In the genomic region with DNA sequence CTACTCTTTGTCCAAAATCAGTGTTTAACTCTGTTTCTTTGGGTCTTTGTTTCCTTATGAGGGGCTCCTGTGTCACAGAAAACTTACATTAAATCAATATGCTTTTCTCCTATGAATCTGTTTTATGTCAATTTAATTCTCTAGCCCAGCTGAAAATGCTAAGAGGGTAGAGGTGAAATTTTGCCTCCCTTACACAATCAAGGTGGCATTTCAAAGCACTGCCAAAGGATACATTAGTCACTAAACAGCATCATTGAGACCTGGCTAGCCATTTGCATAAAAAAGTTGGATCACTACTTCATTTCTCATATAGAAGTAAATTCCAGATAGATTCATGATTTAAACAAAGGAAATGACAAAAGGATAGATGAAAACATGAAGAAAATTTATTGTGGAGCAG, we compare ENCODE assay signal across 25 cellular contexts. TPM values are rescaled to one million over a fixed set of nuclear protein-coding genes. Genes with fewer than 3 reads are reported as not detected.
DNase-seq lines count a peak whose midpoint lies in the region; ATAC-seq and TF ChIP-seq lines count a peak whose summit lies in the region.
"Had no signal": no experiment of that assay in that cellular context is flagged by ENCODE, and none has a peak within 500 bp of the region (broad histone marks: within the 10 kb centered on the region; RNA-seq: fewer than 3 reads in every experiment).

No MANE protein-coding gene starts in this region.

- TF ChIP-seq CTCF in GM12865 (IDR thresholded peaks at IDR 0.05; ENCODE audit: insufficient read depth, low read depth, low read length, missing control alignments): no peak
- no peak for TF ChIP-seq CTCF in OCI-LY7 (conservative IDR thresholded peaks at IDR 0.05; ENCODE audit: low read length)
- no peak for TF ChIP-seq CTCF in nephron (IDR thresholded peaks at IDR 0.05; ENCODE audit: unreplicated experiment in 3 of 3)

- H3K4me1 ChIP-seq in BLaER1 treated with 17β-estradiol and CSF1 and Interleukin-3, amounts not matched to agents 10 nM and 100 nM: peaks cover 72 to 100% (median 96%) of the 10 kb centered on the region in 10 experiments
- H3K4me1 ChIP-seq in OCI-LY7 (ENCODE audit: insufficient read depth, low read length, poor library complexity, severe bottlenecking): peaks cover 97% of the 10 kb centered on the region

- peak overlapping the region in 9 of 11 experiments; percentile 6 to 91 (median 84); a peak in 17 of 22 replicates for H3K27ac ChIP-seq in BLaER1 treated with 17β-estradiol and CSF1 and Interleukin-3, amounts not matched to agents 10 nM and 100 nM
- H3K27ac ChIP-seq in OCI-LY7 (ENCODE audit: low read depth, low read length, poor library complexity, severe bottlenecking): peak overlapping the region; percentile 100
- H3K27ac ChIP-seq: GM23248, HL-60, PC-9 had no signal

- ATAC-seq in GM19452 (IDR thresholded peaks at IDR 0.05; ENCODE audit: unreplicated experiment): no peak

- peaks cover 28% of the 10 kb centered on the region for H3K27me3 Mint-ChIP-seq in nephron (ENCODE audit: low read depth)
- peaks cover 21% of the 10 kb centered on the region for H3K27me3 Mint-ChIP-seq in activated CD4-positive, alpha-beta T cell treated with anti-CD3 and anti-CD28 coated beads, Interleukin-2, amount 10 ng/mL, durations not matched to agents 7 days and 5 days

- intact Hi-C loops in OCI-LY7 (cut with micrococcal nuclease; ENCODE audit: unreplicated experiment): loop anchor here (5.0 kb wide), 1 partner anchor 74 kb away; no protein-coding TSS in a partner anchor

- no peaks in the 10 kb centered on the region; a peak in 1 of 22 replicates for H3K9me3 ChIP-seq in BLaER1 treated with 17β-estradiol and CSF1 and Interleukin-3, amounts not matched to agents 10 nM and 100 nM (replicated peaks in 1 of 11)
- no peaks in the 10 kb centered on the region for H3K9me3 ChIP-seq in OCI-LY7 (ENCODE audit: low read length)
- H3K9me3 ChIP-seq: SK-N-SH had no signal

- H3K9ac ChIP-seq in BLaER1 treated with 17β-estradiol and CSF1 and Interleukin-3, amounts not matched to agents 10 nM and 100 nM: peak overlapping the region in 8 of 11 experiments; percentile 31 to 77 (median 67); a peak in 14 of 22 replicates
- H3K9ac ChIP-seq: GM23248, SK-N-SH had no signal

- H3K27me3 ChIP-seq in BLaER1 treated with 17β-estradiol and CSF1 and Interleukin-3, amounts not matched to agents 10 nM and 100 nM: no peaks in the 10 kb centered on the region

- no peaks in the 10 kb centered on the region for H3K79me2 ChIP-seq in OCI-LY7 (ENCODE audit: insufficient read depth, low read depth, low read length)

- BruUV-seq in OCI-LY7 (replicated peaks; lab: Mats Ljungman, UMichigan): no TSS peak

- H3K4me3 ChIP-seq in BLaER1 treated with 17β-estradiol and CSF1 and Interleukin-3, amounts not matched to agents 10 nM and 100 nM: peak overlapping the region in 2 of 10 experiments; percentile 16 to 36; a peak in 5 of 20 replicates
- H3K4me3 ChIP-seq in GM12865 (ENCODE audit: low read depth, low read length) (peak overlapping the region; percentile 34), OCI-LY7 (ENCODE audit: low read depth, low read length, poor library complexity, severe bottlenecking) (peak overlapping the region; percentile 49)
- H3K4me3 ChIP-seq: GM23248, PC-9 had no signal

- no peak for DNase-seq in GM12865 (ENCODE audit: low read depth)
- peak; percentile 48 for DNase-seq in OCI-LY7 (ENCODE audit: low spot score)
- DNase-seq in NCI-H2171 (lab: John Stamatoyannopoulos, UW): no peak
- DNase-seq in activated CD4-positive, alpha-beta T cell treated with anti-CD3 and anti-CD28 coated beads, Interleukin-2, amount 10 ng/mL, durations not matched to agents 7 days and 5 days: no peak
- DNase-seq: CD4-positive, alpha-beta memory T cell; DMS153; GDM1; GM23248; H9; KBM-7; MV-4-11; NCI-H1694; NCI-H2081 treated with DMSO at 0.1 percent for 48 hours; NCI-H446 treated with DMSO at 0.1 percent for 48 hours; NCI-H526 treated with DMSO at 0.1 percent for 48 hours; PC-9; RPMI8226; SHP77 treated with DMSO at 0.1 percent for 48 hours; SK-N-SH had no signal

- H3K9me2 ChIP-seq in OCI-LY7 (ENCODE audit: insufficient read depth, low read length): no peaks in the 10 kb centered on the region
- H3K9me2 ChIP-seq: SK-N-SH had no signal

- H3K9me3 Mint-ChIP-seq in nephron: peaks cover 3% of the 10 kb centered on the region
- H3K9me3 Mint-ChIP-seq in activated CD4-positive, alpha-beta T cell treated with anti-CD3 and anti-CD28 coated beads, Interleukin-2, amount 10 ng/mL, durations not matched to agents 7 days and 5 days: no peaks in the 10 kb centered on the region

- CTCF ChIA-PET in OCI-LY7 (lab: Charles Lee; ENCODE audit: unreplicated experiment): interaction anchor here (1.9 kb wide), 1 partner anchor 33 kb away, joined by 9 read pairs; no protein-coding TSS in a partner anchor
- CTCF ChIA-PET in activated CD4-positive, alpha-beta T cell treated with anti-CD3 and anti-CD28 coated beads, Interleukin-2, amount 10 ng/mL, durations not matched to agents 7 days and 5 days (lab: Charles Lee): no interaction called here

- POLR2A ChIA-PET in OCI-LY7 (lab: Charles Lee): interaction anchor here (1.3 to 12.5 kb wide), 6 partner anchors 12 to 46 kb away, joined by 5 to 235 read pairs (median 14); no protein-coding TSS in a partner anchor
- POLR2A ChIA-PET in activated CD4-positive, alpha-beta T cell treated with anti-CD3 and anti-CD28 coated beads, Interleukin-2, amount 10 ng/mL, durations not matched to agents 7 days and 5 days (lab: Charles Lee): no interaction called here

- peak overlapping the region; percentile 44; the same call in 1 of the 2 replicates for H2AFZ ChIP-seq in OCI-LY7 (ENCODE audit: low read length)
- H2AFZ ChIP-seq: GM23248, PC-9 had no signal

- H3K36me3 ChIP-seq in BLaER1 treated with 17β-estradiol and CSF1 and Interleukin-3, amounts not matched to agents 10 nM and 100 nM: no peaks in the 10 kb centered on the region
- H3K36me3 ChIP-seq in OCI-LY7 (ENCODE audit: insufficient read depth, low read length): peaks cover 12% of the 10 kb centered on the region

- no peak overlapping the region for H3K4me3 Mint-ChIP-seq in nephron
- H3K4me3 Mint-ChIP-seq in activated CD4-positive, alpha-beta T cell treated with anti-CD3 and anti-CD28 coated beads, Interleukin-2, amount 10 ng/mL, durations not matched to agents 7 days and 5 days: no peak overlapping the region
- H3K4me3 Mint-ChIP-seq: CD4-positive, alpha-beta memory T cell; H9 had no signal

- H3K4me1 Mint-ChIP-seq in nephron: peaks cover 24% of the 10 kb centered on the region
- H3K4me1 Mint-ChIP-seq in activated CD4-positive, alpha-beta T cell treated with anti-CD3 and anti-CD28 coated beads, Interleukin-2, amount 10 ng/mL, durations not matched to agents 7 days and 5 days: no peaks in the 10 kb centered on the region
- H3K4me1 Mint-ChIP-seq: CD4-positive, alpha-beta memory T cell had no signal

- peak overlapping the region in 2 of 3 experiments; percentile 56 for H3K27ac Mint-ChIP-seq in nephron
- no peak overlapping the region for H3K27ac Mint-ChIP-seq in activated CD4-positive, alpha-beta T cell treated with anti-CD3 and anti-CD28 coated beads, Interleukin-2, amount 10 ng/mL, durations not matched to agents 7 days and 5 days
- H3K27ac Mint-ChIP-seq: CD4-positive, alpha-beta memory T cell; H9 had no signal

- H4K20me1 ChIP-seq in BLaER1 treated with 17β-estradiol and CSF1 and Interleukin-3, amounts not matched to agents 10 nM and 100 nM: no peaks in the 10 kb centered on the region
- H4K20me1 ChIP-seq in OCI-LY7 (ENCODE audit: insufficient read depth, low read length): no peaks in the 10 kb centered on the region

- H3K36me3 Mint-ChIP-seq in nephron (ENCODE audit: low read depth): no peaks in the 10 kb centered on the region
- H3K36me3 Mint-ChIP-seq in activated CD4-positive, alpha-beta T cell treated with anti-CD3 and anti-CD28 coated beads, Interleukin-2, amount 10 ng/mL, durations not matched to agents 7 days and 5 days (ENCODE audit: low read depth): no peaks in the 10 kb centered on the region
- H3K36me3 Mint-ChIP-seq: CD4-positive, alpha-beta memory T cell had no signal

- H3K4me2 ChIP-seq in BLaER1 treated with 17β-estradiol and CSF1 and Interleukin-3, amounts not matched to agents 10 nM and 100 nM: peak overlapping the region; percentile 46 to 93 (median 82); a peak in 21 of 22 replicates
- peak overlapping the region; percentile 73 for H3K4me2 ChIP-seq in OCI-LY7 (ENCODE audit: low read length)
- H3K4me2 ChIP-seq: PC-9, SK-N-SH had no signal

RNA-seq across cellular contexts. Expression of a gene that starts 12.1 kb away (rescaled TPM):
- total RNA-seq in OCI-LY7 (2014; rRNA removed; shearing (Covaris generic)): 75.2 and 83.2 TPM in 2 replicates
- total RNA-seq in OCI-LY7 (2022): 5.6 and 5.7 TPM in 2 replicates
- total RNA-seq in activated CD4-positive, alpha-beta T cell treated with anti-CD3 and anti-CD28 coated beads, Interleukin-2, amount 10 ng/mL, durations not matched to agents 7 days and 5 days: not detected
- total RNA-seq: CD4-positive, alpha-beta memory T cell; GM23248; HT-29; PC-9 had no signal

RNA-seq across cellular contexts. Expression of a gene that starts 15.6 kb away (rescaled TPM):
- 1,441 and 1,586 TPM in 2 replicates for total RNA-seq in OCI-LY7 (2014; rRNA removed; shearing (Covaris generic))
- 574 and 673 TPM in 2 replicates for total RNA-seq in OCI-LY7 (2022)
- not detected for total RNA-seq in activated CD4-positive, alpha-beta T cell treated with anti-CD3 and anti-CD28 coated beads, Interleukin-2, amount 10 ng/mL, durations not matched to agents 7 days and 5 days
- total RNA-seq: A673; CD4-positive, alpha-beta memory T cell; GM23248; H9; HT-29; PC-9 had no signal

Comparison
In these comparisons a context has a peak if more than half of its experiments do, and no peak if none do; other contexts are left out.
1. RNA of a gene that starts 12.1 kb away (total RNA-seq): 5.6 to 83.2 TPM in OCI-LY7; not detected in activated CD4-positive, alpha-beta T cell treated with anti-CD3 and anti-CD28 coated beads, Interleukin-2, amount 10 ng/mL, durations not matched to agents 7 days and 5 days; every median in the first group is over 4 times any median in the second.
2. RNA of a gene that starts 15.6 kb away (total RNA-seq): 574 to 1,586 TPM in OCI-LY7; not detected in activated CD4-positive, alpha-beta T cell treated with anti-CD3 and anti-CD28 coated beads, Interleukin-2, amount 10 ng/mL, durations not matched to agents 7 days and 5 days; every median in the first group is over 100 times any median in the second.